8 cellular contexts compared by ENCODE assay signal in the genomic region with DNA sequence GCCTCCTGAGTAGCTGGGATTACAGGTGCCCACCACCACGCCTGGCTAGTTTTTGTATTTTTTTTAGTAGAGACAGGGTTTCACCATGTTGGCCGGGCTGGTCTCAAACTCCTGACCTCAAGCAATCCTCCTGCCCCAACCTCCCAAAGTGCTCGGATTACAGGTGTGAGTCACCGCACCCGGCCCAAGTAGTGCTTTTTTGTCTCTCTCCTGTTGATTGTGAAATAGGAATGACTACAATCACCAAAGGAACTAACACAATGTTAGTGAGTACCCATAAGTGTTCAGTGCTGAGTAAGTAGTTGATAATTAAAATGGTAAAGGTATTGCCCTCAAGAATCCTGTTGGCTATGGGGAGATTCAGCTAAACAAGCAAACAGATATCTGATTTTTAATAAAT.
DNase-seq lines count a peak whose midpoint lies in the region; ATAC-seq, FAIRE-seq and TF ChIP-seq lines count a peak whose summit lies in the region.
"Not testable (repeated sequence)": the region's sequence is repeated elsewhere in the genome, so short reads cannot be mapped to it uniquely, and the experiment has no call there.

No MANE protein-coding gene starts in this region.

- not testable (repeated sequence) for H4K91ac ChIP-seq in trophoblast cell (ENCODE audit: low read depth, low read length)

- peaks cover 7 to 32% of the 10 kb centered on the region in 2 experiments for H3K4me1 ChIP-seq in HCT116 (ENCODE audit: control insufficient read depth in 1 of 2, insufficient read depth in 2 of 2, low read length in 2 of 2)
- H3K4me1 ChIP-seq in ascending aorta: peaks cover 0 to 11% of the 10 kb centered on the region in 2 donors
- peaks cover 10 to 11% of the 10 kb centered on the region in 2 experiments for H3K4me1 ChIP-seq in trophoblast cell (ENCODE audit: control insufficient read depth in 1 of 2, insufficient read depth in 2 of 2, low read length in 2 of 2)

- not testable (repeated sequence) for H3K27me3 ChIP-seq in HCT116 (ENCODE audit: insufficient read depth, low read length); ascending aorta; bronchial epithelial cell (ENCODE audit: control insufficient read depth, insufficient read depth, low read length); trophoblast cell (ENCODE audit: insufficient read depth, low read length)

- RAD21 ChIA-PET in HCT116 (lab: Charles Lee; ENCODE audit: low non-redundant PET in 1 of 2, low total read pairs in 2 of 2, uncharacterized antibody in 2 of 2, unreplicated experiment in 2 of 2): not testable (repeated sequence)

- H3K27ac ChIP-seq in HCT116 (ENCODE audit: low read depth, low read length); trophoblast cell (ENCODE audit: low read depth, low read length): not testable (repeated sequence)
- peak overlapping the region; percentile 68 to 74 for H3K27ac ChIP-seq in ascending aorta

- H3K9me3 Mint-ChIP-seq in Calu3 (ENCODE audit: low read depth, unreplicated experiment): not testable (repeated sequence)

- not testable (repeated sequence) for H3K36me3 Mint-ChIP-seq in Calu3 (ENCODE audit: insufficient read depth, unreplicated experiment)

- WGBS in trophoblast cell (ENCODE audit: extremely low coverage, insufficient coverage, insufficient read length): no CpG with 5 or more reads among the region's 5 CpGs

- not testable (repeated sequence) for H2BK120ac ChIP-seq in trophoblast cell (ENCODE audit: insufficient read depth, low read length, poor library complexity)

- not testable (repeated sequence) for H3K36me3 ChIP-seq in HCT116 (ENCODE audit: control insufficient read depth in 1 of 2, insufficient read depth in 2 of 2, low read length in 2 of 2); ascending aorta; bronchial epithelial cell (ENCODE audit: control insufficient read depth, insufficient read depth, low read length); trophoblast cell (ENCODE audit: control insufficient read depth in 1 of 2, insufficient read depth in 2 of 2, low read length in 2 of 2)

- not testable (repeated sequence) for H3K9me2 ChIP-seq in HCT116 (ENCODE audit: insufficient read depth)

- TF ChIP-seq RAD21 in HCT116 (IDR thresholded peaks at IDR 0.05; ENCODE audit: low read depth): not testable (repeated sequence)

- H3K9ac ChIP-seq in HCT116 (ENCODE audit: low read length); trophoblast cell (ENCODE audit: low read length): not testable (repeated sequence)

- not testable (repeated sequence) for H3K9me3 ChIP-seq in HCT116 (ENCODE audit: control insufficient read depth in 1 of 2, insufficient read depth in 1 of 2, low read depth in 1 of 2, low read length in 2 of 2); ascending aorta; trophoblast cell (ENCODE audit: insufficient read depth, low read depth, low read length)

- not testable (repeated sequence) for TF ChIP-seq POLR2A in HCT116 (IDR thresholded peaks at IDR 0.05; ENCODE audit: borderline replicate concordance, extremely low read depth, insufficient read depth, insufficient read length)

- H3K14ac ChIP-seq in trophoblast cell (ENCODE audit: low read length): not testable (repeated sequence)

- H3K4me3 Mint-ChIP-seq in Calu3 (ENCODE audit: low read depth, unreplicated experiment): not testable (repeated sequence)

- H3K27me3 Mint-ChIP-seq in Calu3 (ENCODE audit: unreplicated experiment): not testable (repeated sequence)

- not testable (repeated sequence) for H2AK5ac ChIP-seq in trophoblast cell (ENCODE audit: low read length)

- H3K18ac ChIP-seq in trophoblast cell (ENCODE audit: low read length): not testable (repeated sequence)

- H4K20me1 ChIP-seq in HCT116 (ENCODE audit: insufficient read depth): not testable (repeated sequence)

- H2BK5ac ChIP-seq in trophoblast cell (ENCODE audit: low read depth, low read length, poor library complexity): not testable (repeated sequence)

- peak overlapping the region; percentile 43 for H3K27ac Mint-ChIP-seq in Calu3 (ENCODE audit: unreplicated experiment)

- POLR2A ChIA-PET in HCT116 (lab: Charles Lee): not testable (repeated sequence)

- not testable (repeated sequence) for H3K79me2 ChIP-seq in HCT116 (ENCODE audit: insufficient read depth, low read length); trophoblast cell (ENCODE audit: control insufficient read depth, insufficient read depth, low read length, poor library complexity)

- not testable (repeated sequence) for H2AFZ ChIP-seq in HCT116 (ENCODE audit: low read depth, low read length, poor library complexity, severe bottlenecking); trophoblast cell (ENCODE audit: insufficient read depth, low read length, poor library complexity)

- intact Hi-C loops in Calu3 (cut with micrococcal nuclease; ENCODE audit: unreplicated experiment); HCT116 (cut with micrococcal nuclease): not testable (repeated sequence)
- intact Hi-C loops in ascending aorta (cut with DNase I): loop anchor here (5.0 kb wide), 3 partner anchors 147 to 198 kb away; no protein-coding TSS in a partner anchor

- peaks cover 29% of the 10 kb centered on the region for H3K79me1 ChIP-seq in trophoblast cell (ENCODE audit: low read length)

- BruUV-seq in Calu3 (replicated peaks; lab: Mats Ljungman, UMichigan); HCT116 (replicated peaks; lab: Mats Ljungman, UMichigan): not testable (repeated sequence)

- CTCF ChIA-PET in Calu3 (lab: Charles Lee): not testable (repeated sequence)
- CTCF ChIA-PET in HCT116 (lab: Charles Lee): interaction anchor here (2.0 kb wide), 1 partner anchor 331 kb away, joined by 6 read pairs; no protein-coding TSS in a partner anchor

- peaks cover 50% of the 10 kb centered on the region for H3K4me1 Mint-ChIP-seq in Calu3 (ENCODE audit: low read depth, unreplicated experiment)

- H3K4me3 ChIP-seq in HCT116 (replicated peaks in 1 of 2; ENCODE audit: low read depth in 1 of 2, low read length in 2 of 2); ascending aorta; bronchial epithelial cell (ENCODE audit: low read depth, low read length); trophoblast cell (ENCODE audit: low read depth, low read length): not testable (repeated sequence)

- H3K23ac ChIP-seq in trophoblast cell (ENCODE audit: low read length): not testable (repeated sequence)

- not testable (repeated sequence) for ATAC-seq in HCT116

- H3K4ac ChIP-seq in trophoblast cell (ENCODE audit: low read depth, low read length): not testable (repeated sequence)

- H2BK12ac ChIP-seq in trophoblast cell (ENCODE audit: low read length): not testable (repeated sequence)

- FAIRE-seq in bronchial epithelial cell (lab: Jason Lieb, UNC): not testable (repeated sequence)

- peak overlapping the region; percentile 13; the same call in 1 of the 2 replicates for H3K4me2 ChIP-seq in HCT116 (ENCODE audit: low read length)
- H3K4me2 ChIP-seq in trophoblast cell (ENCODE audit: low read length): not testable (repeated sequence)

- not testable (repeated sequence) for DNase-seq in Calu3; ascending aorta (ENCODE audit: low spot score in 2 of 2)
- DNase-seq in HCT116 (ENCODE audit: low read depth, low spot score): peak; percentile 18
- peak; percentile 19 for DNase-seq in LHCN-M2 (ENCODE audit: low read depth)
- peak; percentile 15 for DNase-seq in RKO (ENCODE audit: low spot score)
- DNase-seq in bronchial epithelial cell (ENCODE audit: low read depth): peak; percentile 30
- peak; percentile 65 for DNase-seq in iris pigment epithelial cell (ENCODE audit: low read depth)
- DNase-seq in trophoblast cell: peak; percentile 64 to 88

- TF ChIP-seq CTCF in Calu3 (IDR thresholded peaks at IDR 0.05; ENCODE audit: unreplicated experiment); HCT116 (IDR thresholded peaks at IDR 0.05 in 2 of 3, conservative IDR thresholded peaks at IDR 0.05 in 1 of 3; ENCODE audit: borderline replicate concordance in 1 of 3, insufficient read depth in 1 of 3, low read depth in 2 of 3, low read length in 2 of 3); ascending aorta (IDR thresholded peaks at IDR 0.05); bronchial epithelial cell (IDR thresholded peaks at IDR 0.05; ENCODE audit: insufficient read depth, low read length, severe bottlenecking): not testable (repeated sequence)

- not testable (repeated sequence) for H4K8ac ChIP-seq in trophoblast cell (ENCODE audit: low read depth, low read length)

- not testable (repeated sequence) for H4K12ac ChIP-seq in trophoblast cell (ENCODE audit: low read depth, low read length)

TF ChIP-seq in HCT116, 20 proteins besides CTCF, POLR2A, EP300 and RAD21:
- TF ChIP-seq CEBPB (IDR thresholded peaks at IDR 0.05; ENCODE audit: low read depth): peak; percentile 69
